ENCODE assay signal across 21 cellular contexts in genomic region chr2:224611938-224612337, GRCh38. TPM values are rescaled to one million over a fixed set of nuclear protein-coding genes. Genes with fewer than 3 reads are reported as not detected.
DNase-seq lines count a peak whose midpoint lies in the region; ATAC-seq, FAIRE-seq and TF ChIP-seq lines count a peak whose summit lies in the region.
"Had no signal": no experiment of that assay in that cellular context is flagged by ENCODE, and none has a peak within 500 bp of the region (broad histone marks: within the 10 kb centered on the region; RNA-seq: fewer than 3 reads in every experiment).

No MANE protein-coding gene starts in this region.

- no peak overlapping the region for H3K4me3 ChIP-seq in BE2C (ENCODE audit: low read depth, low read length)
- H3K4me3 ChIP-seq in OCI-LY1 (ENCODE audit: low read depth, low read length, poor library complexity, severe bottlenecking): peak overlapping the region; percentile 43
- H3K4me3 ChIP-seq in endodermal cell (ENCODE audit: low read length): no peak overlapping the region

- 50 to 71% methylated on average over 2 to 3 of the region's 3 CpGs for WGBS in endodermal cell (ENCODE audit: insufficient coverage in 1 of 2, insufficient read length in 1 of 2), 2 experiments

- ATAC-seq in GM19395 (IDR thresholded peaks at IDR 0.05; ENCODE audit: unreplicated experiment) (no peak), HG03045 (IDR thresholded peaks at IDR 0.05; ENCODE audit: unreplicated experiment) (no peak)
- ATAC-seq: activated T-cell treated with anti-CD3 and anti-CD28 coated beads, Interleukin-2, amount 50 U/mL, for 72 hours; stimulated activated naive CD8-positive, alpha-beta T cell treated with anti-CD3 and anti-CD28 coated beads, Interleukin-15, Interleukin-2, amounts not matched to agents 100 U/mL and 50 U/mL, for 24 hours had no signal

- H3K9me3 Mint-ChIP-seq in endodermal cell: no peaks in the 10 kb centered on the region
- H3K9me3 Mint-ChIP-seq: activated CD4-positive, alpha-beta memory T cell treated with anti-CD3 and anti-CD28 coated beads, Interleukin-2, amount 10 ng/mL, durations not matched to agents 7 days and 5 days; activated T-cell treated with anti-CD3 and anti-CD28 coated beads, Interleukin-2, amount 50 U/mL, for 72 hours; brain; dendritic cell treated with granulocyte-macrophage colony-stimulating factor and Interleukin-4, amounts not matched to agents 40 ng/mL and 50 ng/mL, for 4 days; mesothelial cell of epicardium had no signal

- DNase-seq in BE2C (peak; percentile 19), GM12892 (ENCODE audit: insufficient read length) (no peak), endodermal cell (no peak), globus pallidus (ENCODE audit: low spot score) (no peak), SIG-M5 treated with dmso at 0.1 percent for 504 hours (lab: John Stamatoyannopoulos, UW; ENCODE audit: unreplicated experiment) (no peak)
- DNase-seq: ACHN; activated CD4-positive, alpha-beta memory T cell treated with anti-CD3 and anti-CD28 coated beads, Interleukin-2, amount 10 ng/mL, durations not matched to agents 7 days and 5 days; activated T-cell treated with anti-CD3 and anti-CD28 coated beads, Interleukin-2, amount 50 U/mL, for 72 hours; Caco-2; GDM1; NCI-H1930; NCI-H510A; stimulated activated naive CD8-positive, alpha-beta T cell treated with anti-CD3 and anti-CD28 coated beads, Interleukin-15, Interleukin-2, amounts not matched to agents 100 U/mL and 50 U/mL, for 24 hours had no signal

- H3K27me3 ChIP-seq in BE2C: no peaks in the 10 kb centered on the region
- no peaks in the 10 kb centered on the region for H3K27me3 ChIP-seq in OCI-LY1 (ENCODE audit: insufficient read depth, low read length)
- no peaks in the 10 kb centered on the region for H3K27me3 ChIP-seq in endodermal cell (ENCODE audit: control insufficient read depth, insufficient read depth, low read length, poor library complexity, severe bottlenecking)

- H3K79me2 ChIP-seq in OCI-LY1 (ENCODE audit: insufficient read depth, low read length): no peaks in the 10 kb centered on the region

- H3K9me2 ChIP-seq in OCI-LY1 (ENCODE audit: low read depth, low read length): no peaks in the 10 kb centered on the region

- H3K27ac ChIP-seq in OCI-LY1 (ENCODE audit: low read depth, low read length, poor library complexity, severe bottlenecking) (peak overlapping the region; percentile 71), endodermal cell (ENCODE audit: low read depth, low read length) (no peak overlapping the region)
- H3K27ac ChIP-seq: epithelial cell of prostate had no signal

- no peaks in the 10 kb centered on the region for H3F3A ChIP-seq in OCI-LY1 (ENCODE audit: insufficient read depth, low read length)

- no peaks in the 10 kb centered on the region for H3K36me3 Mint-ChIP-seq in endodermal cell (ENCODE audit: low read depth)
- H3K36me3 Mint-ChIP-seq: activated naive CD8-positive, alpha-beta T cell; brain; mesothelial cell of epicardium had no signal

- no peak overlapping the region for H3K27ac Mint-ChIP-seq in endodermal cell
- H3K27ac Mint-ChIP-seq: activated CD4-positive, alpha-beta memory T cell treated with anti-CD3 and anti-CD28 coated beads, Interleukin-2, amount 10 ng/mL, durations not matched to agents 7 days and 5 days; activated naive CD8-positive, alpha-beta T cell; activated T-cell treated with anti-CD3 and anti-CD28 coated beads, Interleukin-2, amount 50 U/mL, for 72 hours; brain; dendritic cell treated with granulocyte-macrophage colony-stimulating factor and Interleukin-4, amounts not matched to agents 40 ng/mL and 50 ng/mL, for 4 days; mesothelial cell of epicardium had no signal

- TF ChIP-seq POLR2A in GM12892 (IDR thresholded peaks at IDR 0.05; ENCODE audit: low read depth, low read length): no peak

- H2AFZ ChIP-seq in OCI-LY1 (ENCODE audit: low read length): peak overlapping the region; percentile 94

- no peak overlapping the region for H3K4me3 Mint-ChIP-seq in endodermal cell
- H3K4me3 Mint-ChIP-seq: activated CD4-positive, alpha-beta memory T cell treated with anti-CD3 and anti-CD28 coated beads, Interleukin-2, amount 10 ng/mL, durations not matched to agents 7 days and 5 days; activated naive CD8-positive, alpha-beta T cell; activated T-cell treated with anti-CD3 and anti-CD28 coated beads, Interleukin-2, amount 50 U/mL, for 72 hours; brain; dendritic cell treated with granulocyte-macrophage colony-stimulating factor and Interleukin-4, amounts not matched to agents 40 ng/mL and 50 ng/mL, for 4 days; mesothelial cell of epicardium had no signal

- no peaks in the 10 kb centered on the region for H3K4me1 Mint-ChIP-seq in endodermal cell
- H3K4me1 Mint-ChIP-seq: activated CD4-positive, alpha-beta memory T cell treated with anti-CD3 and anti-CD28 coated beads, Interleukin-2, amount 10 ng/mL, durations not matched to agents 7 days and 5 days; brain; mesothelial cell of epicardium had no signal

- peaks cover 9% of the 10 kb centered on the region for H3K4me1 ChIP-seq in BE2C
- H3K4me1 ChIP-seq in OCI-LY1 (ENCODE audit: insufficient read depth, low read length, severe bottlenecking): peaks cover 38% of the 10 kb centered on the region
- no peaks in the 10 kb centered on the region for H3K4me1 ChIP-seq in endodermal cell (ENCODE audit: control insufficient read depth, insufficient read depth, low read length)
- H3K4me1 ChIP-seq: Caco-2 had no signal

- no peaks in the 10 kb centered on the region for H3K27me3 Mint-ChIP-seq in endodermal cell (ENCODE audit: insufficient read depth)
- H3K27me3 Mint-ChIP-seq: dendritic cell treated with granulocyte-macrophage colony-stimulating factor and Interleukin-4, amounts not matched to agents 40 ng/mL and 50 ng/mL, for 4 days had no signal

- peak overlapping the region; percentile 67 for H3K4me2 ChIP-seq in OCI-LY1 (ENCODE audit: low read length)

- no peaks in the 10 kb centered on the region for H3K36me3 ChIP-seq in BE2C
- no peaks in the 10 kb centered on the region for H3K36me3 ChIP-seq in OCI-LY1 (ENCODE audit: insufficient read depth, low read length)
- no peaks in the 10 kb centered on the region for H3K36me3 ChIP-seq in endodermal cell (ENCODE audit: control insufficient read depth, insufficient read depth, low read length)

- FAIRE-seq in GM12892 (lab: Jason Lieb, UNC): peak; percentile 27

- TF ChIP-seq CTCF in BE2C (IDR thresholded peaks at IDR 0.05; ENCODE audit: low read depth, low read length) (peak; percentile 44), OCI-LY1 (IDR thresholded peaks at IDR 0.05; ENCODE audit: low read length) (peak; percentile 96), endodermal cell (conservative IDR thresholded peaks at IDR 0.05) (peak; percentile 37)

- no peaks in the 10 kb centered on the region for H4K20me1 ChIP-seq in OCI-LY1 (ENCODE audit: insufficient read depth, low read length)

- H3K9ac ChIP-seq in OCI-LY1 (ENCODE audit: low read length) (peak overlapping the region; percentile 62), endodermal cell (ENCODE audit: extremely low read depth, low read length, poor library complexity, severe bottlenecking) (no peak overlapping the region)

- H3K9me3 ChIP-seq in BE2C (no peaks in the 10 kb centered on the region), OCI-LY1 (ENCODE audit: low read length) (no peaks in the 10 kb centered on the region), endodermal cell (ENCODE audit: control insufficient read depth, low read length) (no peaks in the 10 kb centered on the region)
- H3K9me3 ChIP-seq: Caco-2 had no signal

RNA-seq across cellular contexts. Expression of gene CUL3, which starts 26.8 kb away (rescaled TPM):
- 67.9 TPM for polyA plus RNA-seq in BE2C (2012; ENCODE audit: insufficient read depth, insufficient read length, low read depth)
- polyA plus RNA-seq in GM12892 (2012; ENCODE audit: missing spikeins): 64.7 TPM
- total RNA-seq in endodermal cell: 10 to 100 TPM; 78.4 to 89.9 TPM
- polyA plus RNA-seq in endodermal cell (2013, experiment 1 of 2): 95.6 TPM
- polyA plus RNA-seq in endodermal cell (2013, experiment 2 of 2): 101 TPM

Comparison
In these comparisons a context has a peak if more than half of its experiments do, and no peak if none do; other contexts are left out.
1. CTCF ChIP-seq: peak in every context shown above with its lines; median percentile 96 in OCI-LY1; 44 in BE2C; 37 in endodermal cell.